In the genomic region with DNA sequence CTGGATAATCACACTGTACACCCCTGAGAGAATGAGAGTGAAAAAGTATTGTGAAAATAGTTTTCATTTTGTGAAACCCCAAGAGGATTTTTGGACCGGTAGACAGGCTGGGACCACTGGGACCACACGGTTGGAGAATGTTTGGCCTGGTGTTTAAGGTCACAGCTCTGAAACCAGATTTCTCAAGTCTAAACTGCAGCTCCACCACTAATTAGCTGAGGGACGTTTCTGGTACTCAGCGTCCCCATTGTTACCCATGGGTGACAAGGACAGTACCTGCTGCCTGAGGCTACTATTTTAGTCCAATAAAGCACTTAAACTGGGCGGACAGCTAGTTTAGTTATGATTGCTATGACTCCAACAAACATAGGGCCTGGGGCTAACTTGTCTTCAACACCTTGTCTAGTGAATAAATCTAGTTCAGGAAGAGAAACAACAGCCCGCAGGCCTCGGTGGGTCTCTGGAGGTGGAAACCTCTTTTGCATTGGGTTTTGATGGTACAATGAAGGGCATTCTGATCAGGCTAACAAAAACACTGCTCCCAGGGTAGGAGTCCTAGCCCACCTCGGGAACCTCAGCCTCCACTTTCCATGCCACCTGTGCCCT, we compare ENCODE assay signal across 8 cellular contexts. TPM values are rescaled to one million over a fixed set of nuclear protein-coding genes. Genes with fewer than 3 reads are reported as not detected.
DNase-seq lines count a peak whose midpoint lies in the region; ATAC-seq and TF ChIP-seq lines count a peak whose summit lies in the region.

No MANE protein-coding gene starts in this region.

- H3K36me3 ChIP-seq in lung (ENCODE audit: control insufficient read depth in 2 of 2, insufficient read depth in 2 of 2, low read length in 2 of 2) (peaks cover 3 to 10% of the 10 kb centered on the region in 2 donors), upper lobe of right lung (peaks cover 16% of the 10 kb centered on the region)

- CTCF ChIA-PET in activated naive CD4-positive, alpha-beta T cell treated with anti-CD3 and anti-CD28 coated beads for 36 hours (lab: Charles Lee) = interaction anchor here (1.2 kb wide), 1 partner anchor 42 kb away, joined by 3 read pairs; no protein-coding TSS in a partner anchor

- H3K27me3 Mint-ChIP-seq in activated naive CD4-positive, alpha-beta T cell treated with anti-CD3 and anti-CD28 coated beads for 36 hours (ENCODE audit: low read depth) = no peaks in the 10 kb centered on the region

- DNase-seq in activated naive CD4-positive, alpha-beta T cell treated with anti-CD3 and anti-CD28 coated beads for 36 hours = no peak
- DNase-seq in activated naive CD4-positive, alpha-beta T cell treated with anti-CD3 and anti-CD28 coated beads, Interleukin-2, amount 50 U/mL, for 16 hours = no peak
- no peak for DNase-seq in astrocyte of the cerebellum (ENCODE audit: low read depth)
- no peak for DNase-seq in lung (ENCODE audit: low spot score)
- DNase-seq in upper lobe of right lung = no peak
- DNase-seq in amygdala (lab: John Stamatoyannopoulos, UW) = no peak
- no peak for DNase-seq in HUDEP-2 (lab: John Stamatoyannopoulos, UW; ENCODE audit: unreplicated experiment in 76 of 76)
- DNase-seq in hepatic stellate cell (ENCODE audit: low spot score) = no peak

- H3K4me1 ChIP-seq in lung (ENCODE audit: control insufficient read depth in 2 of 2, insufficient read depth in 2 of 2, low read length in 2 of 2) = peaks cover 0 to 4% of the 10 kb centered on the region in 2 donors
- peaks cover 5% of the 10 kb centered on the region for H3K4me1 ChIP-seq in upper lobe of right lung

- peak overlapping the region; percentile 92 for H3K27ac Mint-ChIP-seq in activated naive CD4-positive, alpha-beta T cell treated with anti-CD3 and anti-CD28 coated beads for 36 hours

- no peaks in the 10 kb centered on the region for H3K9me3 Mint-ChIP-seq in activated naive CD4-positive, alpha-beta T cell treated with anti-CD3 and anti-CD28 coated beads for 36 hours

- TF ChIP-seq CTCF in astrocyte of the cerebellum (IDR thresholded peaks at IDR 0.05; ENCODE audit: low read depth, low read length, missing control alignments) (no peak), lung (IDR thresholded peaks at IDR 0.05; ENCODE audit: control extremely low read depth, extremely low read depth) (no peak), upper lobe of right lung (IDR thresholded peaks at IDR 0.05) (no peak)

- intact Hi-C loops in activated naive CD4-positive, alpha-beta T cell treated with anti-CD3 and anti-CD28 coated beads for 36 hours (cut with micrococcal nuclease) = loop anchor here (2.0 kb wide), 1 partner anchor 427 kb away; a partner anchor contains a TSS
- intact Hi-C loops in upper lobe of right lung (cut with DNase I) = no loop called here

- in situ Hi-C loops in astrocyte of the cerebellum (cut with HindIII; ENCODE audit: low sequenced_read_pairs) = no loop called here

- H3K4me3 Mint-ChIP-seq in activated naive CD4-positive, alpha-beta T cell treated with anti-CD3 and anti-CD28 coated beads for 36 hours = peak overlapping the region; percentile 85

- WGBS in lung, 2 donors = 63 to 71% methylated on average over 8 of the region's 8 CpGs

- H3K4me1 Mint-ChIP-seq in activated naive CD4-positive, alpha-beta T cell treated with anti-CD3 and anti-CD28 coated beads for 36 hours (ENCODE audit: low read depth) = peaks cover 20% of the 10 kb centered on the region

- H3K9me3 ChIP-seq in lung (ENCODE audit: control insufficient read depth in 2 of 2, insufficient read depth in 1 of 2, low read length in 1 of 2) = peaks cover 0 to 1% of the 10 kb centered on the region in 2 donors
- no peaks in the 10 kb centered on the region for H3K9me3 ChIP-seq in upper lobe of right lung

- H3K4me3 ChIP-seq in astrocyte of the cerebellum (ENCODE audit: low read depth, low read length) = peak overlapping the region; percentile 61
- H3K4me3 ChIP-seq in lung = peak overlapping the region; percentile 59
- H3K4me3 ChIP-seq in upper lobe of right lung = peak overlapping the region; percentile 60

- H3K36me3 Mint-ChIP-seq in activated naive CD4-positive, alpha-beta T cell treated with anti-CD3 and anti-CD28 coated beads for 36 hours (ENCODE audit: low read depth) = peaks cover 15% of the 10 kb centered on the region

- no peak for ATAC-seq in lung (ENCODE audit: insufficient read depth, low FRiP score)
- no peak for ATAC-seq in upper lobe of right lung

- H3K27me3 ChIP-seq in lung (ENCODE audit: control insufficient read depth, insufficient read depth) (no peaks in the 10 kb centered on the region), upper lobe of right lung (no peaks in the 10 kb centered on the region)

- peak overlapping the region; percentile 97 to 98 for H3K27ac ChIP-seq in lung (ENCODE audit: low read depth in 1 of 2, low read length in 1 of 2)
- peak overlapping the region; percentile 97 for H3K27ac ChIP-seq in upper lobe of right lung

RNA-seq across cellular contexts. Expression of a gene that starts 0.5 kb away (rescaled TPM):
- total RNA-seq in activated naive CD4-positive, alpha-beta T cell treated with anti-CD3 and anti-CD28 coated beads for 36 hours = 10 to 100 TPM; 12.2 to 12.4 TPM
- total RNA-seq in lung = 10 to 100 TPM; 57.0 to 74.8 TPM
- 10 to 100 TPM; 22.9 to 23.4 TPM for polyA plus RNA-seq in lung
- total RNA-seq in upper lobe of right lung = 56.0 TPM

RNA-seq across cellular contexts. Expression of a gene that starts 13.8 kb away (rescaled TPM):
- total RNA-seq in activated naive CD4-positive, alpha-beta T cell treated with anti-CD3 and anti-CD28 coated beads for 36 hours = 10 to 100 TPM; 85.3 to 88.3 TPM
- 10 to 100 TPM; 60.6 to 93.5 TPM for total RNA-seq in lung
- 10 to 100 TPM; 50.1 to 60.3 TPM for polyA plus RNA-seq in lung
- 66.4 TPM for total RNA-seq in upper lobe of right lung

RNA-seq across cellular contexts. Expression of a gene that starts 38.7 kb away (rescaled TPM):
- 100 to 1,000 TPM; 246 to 251 TPM for total RNA-seq in activated naive CD4-positive, alpha-beta T cell treated with anti-CD3 and anti-CD28 coated beads for 36 hours
- total RNA-seq in lung (100 to 1,000 TPM; 135 to 221 TPM), upper lobe of right lung (161 TPM)
- polyA plus RNA-seq in lung = 100 to 1,000 TPM in 1 of 2 donors, 10 to 100 TPM in 1; 92.5 to 127 TPM
